ENCODE assay signal across 14 cellular contexts in genomic region chr2:150466770-150467640, GRCh38. TPM values are rescaled to one million over a fixed set of nuclear protein-coding genes. Genes with fewer than 3 reads are reported as not detected.
DNase-seq lines count a peak whose midpoint lies in the region; ATAC-seq and TF ChIP-seq lines count a peak whose summit lies in the region.
"Had no signal": no experiment of that assay in that cellular context is flagged by ENCODE, and none has a peak within 500 bp of the region (broad histone marks: within the 10 kb centered on the region; RNA-seq: fewer than 3 reads in every experiment).

No MANE protein-coding gene starts in this region.

- ATAC-seq in activated naive CD4-positive, alpha-beta T cell treated with anti-CD3 and anti-CD28 coated beads, Interleukin-2, amount 50 U/mL, for 72 hours: no peak
- ATAC-seq: naive thymus-derived CD8-positive, alpha-beta T cell had no signal

- TF ChIP-seq CTCF in HFFc6 (IDR thresholded peaks at IDR 0.05): no peak

- peaks cover 37% of the 10 kb centered on the region for H3K27me3 Mint-ChIP-seq in HFFc6 (ENCODE audit: insufficient read depth)

- DNase-seq in HFFc6 (peak; percentile 80), cerebellar cortex (ENCODE audit: low spot score) (peak; percentile 76), kidney glomerular epithelial cell (lab: John Stamatoyannopoulos, UW) (peak; percentile 71), cerebellar nuclear complex (lab: John Stamatoyannopoulos, UW) (no peak), NCI-H1930 (lab: John Stamatoyannopoulos, UW) (no peak), HEK293T (ENCODE audit: extremely low spot score) (no peak)
- no peak for DNase-seq in activated naive CD4-positive, alpha-beta T cell treated with anti-CD3 and anti-CD28 coated beads, Interleukin-2, amount 50 U/mL, for 72 hours (ENCODE audit: low spot score in 2 of 2)
- DNase-seq: activated CD8-positive, alpha-beta memory T cell treated with anti-CD3 and anti-CD28 coated beads for 24 hours; amygdala; naive thymus-derived CD8-positive, alpha-beta T cell; NCI-H446; stimulated activated CD4-positive, alpha-beta T cell treated with anti-CD3 and anti-CD28 coated beads, Interleukin-4, amount 100 ng/mL, for 24 hours; thyroid gland had no signal

- H3K9ac ChIP-seq in subcutaneous abdominal adipose tissue (ENCODE audit: low read length in 5 of 5): peak overlapping the region in 2 of 5 donors; percentile 3 to 52

- peaks cover 3% of the 10 kb centered on the region; the same call in 1 of the 2 replicates for H3K9me3 Mint-ChIP-seq in HFFc6
- peaks cover 3 to 6% of the 10 kb centered on the region in 2 donors for H3K9me3 Mint-ChIP-seq in activated naive CD4-positive, alpha-beta T cell treated with anti-CD3 and anti-CD28 coated beads, Interleukin-2, amount 50 U/mL, for 72 hours

- peak overlapping the region; percentile 98 for H3K4me3 Mint-ChIP-seq in HFFc6
- H3K4me3 Mint-ChIP-seq: naive thymus-derived CD8-positive, alpha-beta T cell had no signal

- CTCF ChIA-PET in HEK293T (lab: Yijun Ruan, JAX): no interaction called here

- peaks cover 23 to 39% (median 38%) of the 10 kb centered on the region in 5 donors for H3K36me3 ChIP-seq in subcutaneous abdominal adipose tissue (ENCODE audit: control insufficient read depth in 5 of 5, insufficient read depth in 5 of 5, low read length in 5 of 5)
- H3K36me3 ChIP-seq: thyroid gland had no signal

- H3K4me1 Mint-ChIP-seq in HFFc6 (ENCODE audit: low read depth): peaks cover 85% of the 10 kb centered on the region
- H3K4me1 Mint-ChIP-seq: naive thymus-derived CD8-positive, alpha-beta T cell had no signal

- POLR2A ChIA-PET in HEK293T (lab: Yijun Ruan, JAX): no interaction called here

- peak overlapping the region; percentile 99 for H3K27ac Mint-ChIP-seq in HFFc6
- no peak overlapping the region for H3K27ac Mint-ChIP-seq in activated naive CD4-positive, alpha-beta T cell treated with anti-CD3 and anti-CD28 coated beads, Interleukin-2, amount 50 U/mL, for 72 hours
- H3K27ac Mint-ChIP-seq: naive thymus-derived CD8-positive, alpha-beta T cell had no signal

- H3K27me3 ChIP-seq in subcutaneous abdominal adipose tissue (ENCODE audit: control insufficient read depth in 5 of 5, insufficient read depth in 4 of 5, low read length in 5 of 5): no peaks in the 10 kb centered on the region
- H3K27me3 ChIP-seq: thyroid gland had no signal

- peak overlapping the region; percentile 62 for H3K27ac ChIP-seq in subcutaneous abdominal adipose tissue (ENCODE audit: low read depth, low read length)

- peaks cover 45% of the 10 kb centered on the region for H3K36me3 Mint-ChIP-seq in HFFc6 (ENCODE audit: low read depth)
- H3K36me3 Mint-ChIP-seq in activated naive CD4-positive, alpha-beta T cell treated with anti-CD3 and anti-CD28 coated beads, Interleukin-2, amount 50 U/mL, for 72 hours: no peaks in the 10 kb centered on the region
- H3K36me3 Mint-ChIP-seq: naive thymus-derived CD8-positive, alpha-beta T cell had no signal

- H3K4me3 ChIP-seq in subcutaneous abdominal adipose tissue (ENCODE audit: low read depth in 1 of 5, low read length in 5 of 5): no peak overlapping the region
- H3K4me3 ChIP-seq: thyroid gland had no signal

- H3K4me1 ChIP-seq in subcutaneous abdominal adipose tissue (ENCODE audit: control insufficient read depth in 5 of 5, insufficient read depth in 5 of 5, low read length in 5 of 5): peaks cover 0 to 18% (median 8%) of the 10 kb centered on the region in 5 donors
- H3K4me1 ChIP-seq: thyroid gland had no signal

- no peaks in the 10 kb centered on the region for H3K9me3 ChIP-seq in subcutaneous abdominal adipose tissue (ENCODE audit: control insufficient read depth in 5 of 5, low read length in 5 of 5)
- H3K9me3 ChIP-seq: thyroid gland had no signal

TF ChIP-seq in HEK293T, 16 proteins besides CTCF, POLR2A, EP300 and RAD21:
- no peak for TF ChIP-seq TARDBP (IDR thresholded peaks at IDR 0.05)
- no peak for TF ChIP-seq ZNF384 (IDR thresholded peaks at IDR 0.05)
- no peak for TF ChIP-seq BHLHE40 (IDR thresholded peaks at IDR 0.05; ENCODE audit: borderline replicate concordance)
- TF ChIP-seq ELF4 (IDR thresholded peaks at IDR 0.05): no peak
- TF ChIP-seq ARNT (IDR thresholded peaks at IDR 0.05): no peak
- no peak for TF ChIP-seq SUZ12 (IDR thresholded peaks at IDR 0.05)
- TF ChIP-seq LEF1 (IDR thresholded peaks at IDR 0.05; ENCODE audit: borderline replicate concordance): no peak
- TF ChIP-seq SP1 (IDR thresholded peaks at IDR 0.05): no peak
- TF ChIP-seq NFRKB (IDR thresholded peaks at IDR 0.05): no peak
- TF ChIP-seq L3MBTL2 (conservative IDR thresholded peaks at IDR 0.05): no peak
- no peak for TF ChIP-seq FOXK2 (IDR thresholded peaks at IDR 0.05)
- no peak for TF ChIP-seq FOXM1 (IDR thresholded peaks at IDR 0.05; ENCODE audit: borderline replicate concordance)
- TF ChIP-seq CTBP1 (IDR thresholded peaks at IDR 0.05; ENCODE audit: borderline replicate concordance): no peak
- no peak for TF ChIP-seq FOXA1 (IDR thresholded peaks at IDR 0.05)
- no peak for TF ChIP-seq HDGF (IDR thresholded peaks at IDR 0.05; ENCODE audit: borderline replicate concordance)
- TF ChIP-seq PKNOX1 (IDR thresholded peaks at IDR 0.05): no peak

RNA-seq across cellular contexts. Expression of gene RND3, which starts 20.5 kb away (rescaled TPM):
- total RNA-seq in HFFc6 (2021; fragmentation: NEBNext Ultra II Directional; extraction: Animal tissue kit (Norgen Biotek cat#: 25700)): 100 to 1,000 TPM; 365 to 525 (median 438) TPM
- not detected for total RNA-seq in activated naive CD4-positive, alpha-beta T cell treated with anti-CD3 and anti-CD28 coated beads, Interleukin-2, amount 50 U/mL, for 72 hours
- total RNA-seq: naive thymus-derived CD8-positive, alpha-beta T cell had no signal

Comparison
In these comparisons a context has a peak if more than half of its experiments do, and no peak if none do; other contexts are left out.
1. DNase-seq: peak in HFFc6 (single experiment), cerebellar cortex (single experiment) and kidney glomerular epithelial cell (single experiment); none in cerebellar nuclear complex (0 of 2), NCI-H1930 (0 of 2), activated naive CD4-positive, alpha-beta T cell treated with anti-CD3 and anti-CD28 coated beads, Interleukin-2, amount 50 U/mL, for 72 hours (0 of 2) and HEK293T (single experiment).
2. RNA of gene RND3, which starts 20.5 kb away (total RNA-seq): 365 to 525 TPM in HFFc6; not detected in activated naive CD4-positive, alpha-beta T cell treated with anti-CD3 and anti-CD28 coated beads, Interleukin-2, amount 50 U/mL, for 72 hours; every median in the first group is over 100 times any median in the second.